8 cellular contexts compared by ENCODE assay signal in the genomic region with DNA sequence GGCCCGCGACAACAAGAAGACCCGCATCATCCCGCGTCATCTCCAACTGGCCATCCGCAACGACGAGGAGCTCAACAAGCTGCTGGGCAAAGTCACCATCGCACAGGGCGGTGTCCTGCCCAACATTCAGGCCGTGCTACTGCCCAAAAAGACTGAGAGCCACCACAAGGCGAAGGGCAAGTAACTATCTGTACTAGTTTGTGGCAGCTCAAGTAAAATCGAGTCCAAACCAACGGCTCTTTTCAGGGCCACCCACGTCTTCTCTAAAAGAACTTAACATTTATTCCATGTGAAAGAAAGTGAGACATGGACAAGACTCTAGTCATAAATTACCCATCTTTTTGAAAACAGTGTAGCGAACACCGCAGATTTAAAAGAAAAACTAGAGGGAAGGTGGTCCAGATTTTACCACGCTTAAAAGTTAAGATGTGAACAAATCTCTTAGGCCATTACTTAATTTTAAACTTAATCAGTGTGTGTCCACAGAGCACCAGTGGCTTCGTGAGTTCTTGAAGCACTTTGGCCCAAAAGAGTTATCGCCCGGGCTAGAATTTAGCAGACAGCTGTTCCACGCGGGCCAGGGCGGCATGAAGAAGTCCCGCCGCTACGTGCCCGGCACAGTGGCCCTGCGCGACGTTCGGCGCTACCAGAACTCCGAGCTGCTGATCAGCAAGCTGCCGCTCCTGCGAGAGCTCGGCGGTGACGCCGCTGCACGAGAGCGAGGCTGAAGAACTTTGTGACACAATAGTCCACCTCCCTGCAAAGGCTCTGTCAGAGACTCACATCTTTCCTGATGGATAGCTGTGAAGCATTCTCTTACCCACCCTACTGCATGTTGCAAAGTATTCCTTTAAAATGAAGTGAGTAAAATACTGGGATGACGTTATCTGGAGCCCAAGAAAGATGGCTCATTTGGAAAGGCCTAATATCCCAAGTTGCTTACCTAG.
DNase-seq lines count a peak whose midpoint lies in the region; ATAC-seq and TF ChIP-seq lines count a peak whose summit lies in the region.

No MANE protein-coding gene starts in this region.

- H3K4me3 ChIP-seq in GM23338 (peak overlapping the region; percentile 76), duodenal mucosa (ENCODE audit: low read depth in 1 of 2, low read length in 2 of 2) (peak overlapping the region; percentile 71 to 82)

- H3K36me3 ChIP-seq in GM23338 (ENCODE audit: insufficient read depth) (no peaks in the 10 kb centered on the region), duodenal mucosa (ENCODE audit: control insufficient read depth in 1 of 2, insufficient read depth in 2 of 2, low read length in 2 of 2) (no peaks in the 10 kb centered on the region)

- peaks cover 55% of the 10 kb centered on the region for H3K4me1 Mint-ChIP-seq in GM23338
- peaks cover 26% of the 10 kb centered on the region for H3K4me1 Mint-ChIP-seq in activated CD4-positive, alpha-beta T cell treated with anti-CD3 and anti-CD28 coated beads for 36 hours
- H3K4me1 Mint-ChIP-seq in memory B cell, result peaks cover 9% of the 10 kb centered on the region

- no peaks in the 10 kb centered on the region for H4K20me1 ChIP-seq in GM23338 (replicated peaks; ENCODE audit: insufficient read depth)

- H3K9me2 ChIP-seq in GM23338 (ENCODE audit: insufficient read depth), result no peaks in the 10 kb centered on the region

- no peak for TF ChIP-seq CTCF in GM23338 (conservative IDR thresholded peaks at IDR 0.05; ENCODE audit: low read depth in 2 of 2)

- peaks cover 3% of the 10 kb centered on the region for H3K27me3 Mint-ChIP-seq in GM23338 (ENCODE audit: insufficient read depth, low read depth, poor library complexity)
- no peaks in the 10 kb centered on the region for H3K27me3 Mint-ChIP-seq in activated CD4-positive, alpha-beta T cell treated with anti-CD3 and anti-CD28 coated beads for 36 hours
- H3K27me3 Mint-ChIP-seq in memory B cell, result no peaks in the 10 kb centered on the region

- H3K36me3 Mint-ChIP-seq in GM23338 (ENCODE audit: low read depth) (no peaks in the 10 kb centered on the region), memory B cell (no peaks in the 10 kb centered on the region)
- H3K36me3 Mint-ChIP-seq in activated CD4-positive, alpha-beta T cell treated with anti-CD3 and anti-CD28 coated beads for 36 hours (ENCODE audit: low read depth), result no peaks in the 10 kb centered on the region

- H3K9me3 Mint-ChIP-seq in GM23338 (no peaks in the 10 kb centered on the region; the same call in 1 of the 3 replicates), memory B cell (no peaks in the 10 kb centered on the region)
- no peaks in the 10 kb centered on the region for H3K9me3 Mint-ChIP-seq in activated CD4-positive, alpha-beta T cell treated with anti-CD3 and anti-CD28 coated beads for 36 hours (ENCODE audit: low read depth)

- no peak overlapping the region for H3K27ac Mint-ChIP-seq in GM23338
- no peak overlapping the region for H3K27ac Mint-ChIP-seq in activated CD4-positive, alpha-beta T cell treated with anti-CD3 and anti-CD28 coated beads for 36 hours
- no peak overlapping the region for H3K27ac Mint-ChIP-seq in memory B cell

- H3K79me2 ChIP-seq in GM23338 (replicated peaks; ENCODE audit: insufficient read depth), result peaks cover 11% of the 10 kb centered on the region

- POLR2A ChIA-PET in activated CD4-positive, alpha-beta T cell treated with anti-CD3 and anti-CD28 coated beads for 36 hours (lab: Charles Lee), result interaction anchor here (0.6 to 6.1 kb wide), 29 partner anchors 12 to 1101 kb away, joined by 3 to 368 read pairs (median 7); a partner anchor contains a TSS

- intact Hi-C loops in activated CD4-positive, alpha-beta T cell treated with anti-CD3 and anti-CD28 coated beads for 36 hours (cut with DNase I, micrococcal nuclease), result loop anchor here (1.0 to 10.0 kb wide), 17 partner anchors 13 to 1731 kb away; a partner anchor contains a TSS

- no peak overlapping the region for H2AFZ ChIP-seq in GM23338

- H3K9ac ChIP-seq in duodenal mucosa (ENCODE audit: low read depth in 1 of 2, low read length in 2 of 2), result peak overlapping the region; percentile 82 to 84

- H3K27ac ChIP-seq in GM23338 (ENCODE audit: low read depth), result peak overlapping the region; percentile 96
- H3K27ac ChIP-seq in duodenal mucosa (ENCODE audit: low read depth, low read length), result peak overlapping the region; percentile 77

- no peaks in the 10 kb centered on the region for H3F3A ChIP-seq in GM23338 (replicated peaks; ENCODE audit: low read depth)

- ATAC-seq in GM23338, result peak; percentile 31
- peak; percentile 16 for ATAC-seq in activated CD4-positive, alpha-beta T cell treated with anti-CD3 and anti-CD28 coated beads for 36 hours
- ATAC-seq in memory B cell (ENCODE audit: low read depth), result peak; percentile 28
- ATAC-seq in GM18861 (IDR thresholded peaks at IDR 0.05; ENCODE audit: unreplicated experiment), result no peak

- peaks cover 38% of the 10 kb centered on the region for H3K4me1 ChIP-seq in GM23338 (ENCODE audit: insufficient read depth)
- H3K4me1 ChIP-seq in duodenal mucosa (ENCODE audit: control insufficient read depth in 1 of 2, insufficient read depth in 2 of 2, low read length in 2 of 2), result peaks cover 21 to 24% of the 10 kb centered on the region in 2 donors

- peak overlapping the region; percentile 83 for H3K4me2 ChIP-seq in GM23338

- H3K9me3 ChIP-seq in duodenal mucosa (ENCODE audit: control insufficient read depth in 1 of 2, low read length in 2 of 2), result no peaks in the 10 kb centered on the region

- DNase-seq in COR-L47 (lab: John Stamatoyannopoulos, UW), result peak; percentile 55
- DNase-seq in GM23338 (ENCODE audit: low spot score), result peak; percentile 76
- peak; percentile 40 to 74 for DNase-seq in NCI-H446 (lab: John Stamatoyannopoulos, UW)
- DNase-seq in activated CD4-positive, alpha-beta T cell treated with anti-CD3 and anti-CD28 coated beads for 36 hours, result peak; percentile 89
- peak; percentile 64 to 66 for DNase-seq in memory B cell (ENCODE audit: low spot score in 2 of 2)
- DNase-seq in stimulated activated naive CD4-positive, alpha-beta T cell treated with Interleukin-2 at 50 U/mL for 16 hours (lab: John Stamatoyannopoulos, UW), result peak; percentile 51

- H3K27me3 ChIP-seq in GM23338 (ENCODE audit: insufficient read depth) (no peaks in the 10 kb centered on the region), duodenal mucosa (ENCODE audit: control insufficient read depth in 1 of 2, insufficient read depth in 2 of 2, low read length in 2 of 2) (no peaks in the 10 kb centered on the region)

- H3K4me3 Mint-ChIP-seq in GM23338, result no peak overlapping the region
- H3K4me3 Mint-ChIP-seq in activated CD4-positive, alpha-beta T cell treated with anti-CD3 and anti-CD28 coated beads for 36 hours, result no peak overlapping the region
- no peak overlapping the region for H3K4me3 Mint-ChIP-seq in memory B cell

- CTCF ChIA-PET in activated CD4-positive, alpha-beta T cell treated with anti-CD3 and anti-CD28 coated beads for 36 hours (lab: Charles Lee), result interaction anchor here (0.6 to 2.4 kb wide), 5 partner anchors 14 to 1075 kb away, joined by 3 to 11 read pairs (median 3); a partner anchor contains a TSS

TF ChIP-seq in GM23338, 12 proteins besides CTCF, POLR2A, EP300 and RAD21:
- TF ChIP-seq CREB1 (CRISPR knock-in tag; IDR thresholded peaks at IDR 0.05; ENCODE audit: low read depth) (peak; percentile 33), EZH2phosphoT487 (IDR thresholded peaks at IDR 0.05; ENCODE audit: unreplicated experiment) (no peak), POLR2AphosphoS5 (IDR thresholded peaks at IDR 0.05; ENCODE audit: low read depth) (peak; percentile 17; the same call in 1 of the 2 replicates), EZH2 (IDR thresholded peaks at IDR 0.05; ENCODE audit: low read depth, unreplicated experiment) (no peak)
